In the genomic region with DNA sequence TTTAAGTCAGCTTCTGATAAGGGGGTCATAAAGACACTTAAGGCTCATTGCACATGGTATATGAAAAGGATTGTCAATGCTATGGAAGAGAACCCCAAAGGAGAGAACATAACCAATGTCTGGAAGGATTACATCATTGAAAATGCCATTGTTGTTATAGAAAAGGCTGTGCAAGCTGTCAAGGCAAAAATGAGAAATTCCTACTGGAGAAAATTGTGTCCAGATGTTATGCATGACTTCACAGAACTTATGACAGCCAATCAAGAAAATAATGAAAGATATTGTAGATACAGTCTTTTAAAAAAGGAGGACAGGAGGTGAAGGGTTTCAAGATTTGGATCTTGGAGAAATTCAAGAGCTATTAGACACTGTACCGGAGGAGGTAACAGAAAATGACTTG, we compare ENCODE assay signal across 16 cellular contexts.
DNase-seq lines count a peak whose midpoint lies in the region; ATAC-seq, FAIRE-seq and TF ChIP-seq lines count a peak whose summit lies in the region.
"Had no signal": no experiment of that assay in that cellular context is flagged by ENCODE, and none has a peak within 500 bp of the region (broad histone marks: within the 10 kb centered on the region; RNA-seq: fewer than 3 reads in every experiment).

No MANE protein-coding gene starts in this region.

- TF ChIP-seq EP300 in HepG2 (IDR thresholded peaks at IDR 0.05; ENCODE audit: low read depth in 2 of 2, low read length in 2 of 2) (no peak), HepG2 (CRISPR knock-in tag; IDR thresholded peaks at IDR 0.05; ENCODE audit: borderline replicate concordance) (no peak)

- H3K4me3 ChIP-seq in HepG2 (replicated peaks in 1 of 3; ENCODE audit: insufficient read depth in 1 of 3, low read depth in 2 of 3, low read length in 3 of 3) = no peak overlapping the region
- H3K4me3 ChIP-seq in right lobe of liver = no peak overlapping the region
- H3K4me3 ChIP-seq in fibroblast of pulmonary artery (replicated peaks; ENCODE audit: low read depth, low read length) = no peak overlapping the region
- H3K4me3 ChIP-seq: BLaER1 treated with 17β-estradiol and CSF1 and Interleukin-3, amounts not matched to agents 10 nM and 100 nM had no signal

- H2AFZ ChIP-seq in HepG2 (ENCODE audit: low read length) = no peak overlapping the region

- TF ChIP-seq CTCF in HepG2 (CRISPR knock-in tag; IDR thresholded peaks at IDR 0.05) = no peak
- no peak for TF ChIP-seq CTCF in right lobe of liver (IDR thresholded peaks at IDR 0.05)
- TF ChIP-seq CTCF in fibroblast of pulmonary artery (IDR thresholded peaks at IDR 0.05; ENCODE audit: low read length, missing control alignments) = no peak

- H3K27ac ChIP-seq in HepG2 (ENCODE audit: extremely low read length, insufficient read depth, low read length) (no peak overlapping the region), right lobe of liver (no peak overlapping the region)
- H3K27ac ChIP-seq: BLaER1 treated with 17β-estradiol and CSF1 and Interleukin-3, amounts not matched to agents 10 nM and 100 nM; KMS-11 had no signal

- H3K9me3 ChIP-seq in HepG2 (ENCODE audit: low read length) (no peaks in the 10 kb centered on the region), right lobe of liver (no peaks in the 10 kb centered on the region), T-helper 17 cell (ENCODE audit: control insufficient read depth, low read length, poor library complexity, severe bottlenecking) (no peaks in the 10 kb centered on the region)

- no peaks in the 10 kb centered on the region for H3K27me3 Mint-ChIP-seq in T-helper 17 cell
- H3K27me3 Mint-ChIP-seq: CD4-positive, CD25-positive, alpha-beta regulatory T cell; IgD-negative memory B cell had no signal

- no peak for FAIRE-seq in HepG2 (lab: Jason Lieb, UNC)
- FAIRE-seq: G401.6, GM12892, H54 had no signal

- H3K4me2 ChIP-seq in HepG2 (ENCODE audit: low read depth, low read length) = no peak overlapping the region
- H3K4me2 ChIP-seq: BLaER1 treated with 17β-estradiol and CSF1 and Interleukin-3, amounts not matched to agents 10 nM and 100 nM; KMS-11 had no signal

- no peaks in the 10 kb centered on the region for H3K79me2 ChIP-seq in HepG2 (ENCODE audit: insufficient read depth, low read length)

- peaks cover 3% of the 10 kb centered on the region for H3K36me3 Mint-ChIP-seq in T-helper 17 cell (ENCODE audit: low read depth)

- no peaks in the 10 kb centered on the region for H3K36me3 ChIP-seq in HepG2 (replicated peaks in 1 of 2; ENCODE audit: control insufficient read depth in 1 of 2, insufficient read depth in 2 of 2, low read length in 2 of 2)
- H3K36me3 ChIP-seq in right lobe of liver = no peaks in the 10 kb centered on the region
- H3K36me3 ChIP-seq: BLaER1 treated with 17β-estradiol and CSF1 and Interleukin-3, amounts not matched to agents 10 nM and 100 nM had no signal

- in situ Hi-C loops in HepG2 (cut with HindIII; ENCODE audit: extremely low pct_ligation_motif_present, low pct_unique_long_range_greater_than_20kb) = no loop called here

- H3K9ac ChIP-seq in HepG2 (ENCODE audit: insufficient read depth, low read depth, low read length) = no peak overlapping the region
- H3K9ac ChIP-seq: BLaER1 treated with 17β-estradiol and CSF1 and Interleukin-3, amounts not matched to agents 10 nM and 100 nM; KMS-11 had no signal

- no peak for TF ChIP-seq POLR2A in HepG2 (IDR thresholded peaks at IDR 0.05; ENCODE audit: insufficient read depth in 1 of 2, low read depth in 2 of 2, low read length in 2 of 2)
- no peak for TF ChIP-seq POLR2A in right lobe of liver (IDR thresholded peaks at IDR 0.05)

- no peak for TF ChIP-seq RAD21 in HepG2 (CRISPR knock-in tag; IDR thresholded peaks at IDR 0.05)

- no peaks in the 10 kb centered on the region for H3K27me3 ChIP-seq in HepG2 (ENCODE audit: control insufficient read depth in 1 of 2, insufficient read depth in 2 of 2, low read length in 2 of 2)
- no peaks in the 10 kb centered on the region for H3K27me3 ChIP-seq in right lobe of liver
- H3K27me3 ChIP-seq: BLaER1 treated with 17β-estradiol and CSF1 and Interleukin-3, amounts not matched to agents 10 nM and 100 nM had no signal

- no TSS peak for BruUV-seq in HepG2 (replicated peaks; lab: Mats Ljungman, UMichigan)

- CTCF ChIA-PET in HepG2 (lab: Yijun Ruan, JAX; ENCODE audit: low intra/inter-chr PET ratio, low total read pairs) = no interaction called here

- POLR2A ChIA-PET in HepG2 (lab: Yijun Ruan, JAX) = no interaction called here

- H3K4me1 Mint-ChIP-seq in T-helper 17 cell = peaks cover 6% of the 10 kb centered on the region
- H3K4me1 Mint-ChIP-seq: IgD-negative memory B cell had no signal

- intact Hi-C loops in HepG2 (cut with micrococcal nuclease; ENCODE audit: unreplicated experiment) (no loop called here), right lobe of liver (cut with DNase I) (no loop called here)

- DNase-seq in HepG2 (ENCODE audit: low spot score) (no peak), right lobe of liver (no peak), T-helper 17 cell (no peak), fibroblast of pulmonary artery (ENCODE audit: low read depth) (peak; percentile 29), middle frontal gyrus (ENCODE audit: extremely low spot score, low spot score) (no peak), DMS 273 (lab: John Stamatoyannopoulos, UW; ENCODE audit: unreplicated experiment) (no peak)
- DNase-seq: 8988T; CD4-positive, CD25-positive, alpha-beta regulatory T cell; DMS 273 treated with DMSO at 0.1 percent for 48 hours had no signal

- H3K4me1 ChIP-seq in HepG2 (ENCODE audit: insufficient read depth, low read length) (no peaks in the 10 kb centered on the region), right lobe of liver (no peaks in the 10 kb centered on the region)

- H3K4me3 Mint-ChIP-seq in T-helper 17 cell = no peak overlapping the region
- H3K4me3 Mint-ChIP-seq: CD4-positive, CD25-positive, alpha-beta regulatory T cell; IgD-negative memory B cell had no signal

- WGBS in HepG2 (ENCODE audit: low lambda C conversion rate) = 0% methylated on average over 1 of the region's 1 CpG
- WGBS in right lobe of liver (ENCODE audit: insufficient coverage, low coverage, low lambda C conversion rate, missing lambda C conversion rate) = 100% methylated on average over 1 of the region's 1 CpG

- ATAC-seq in HepG2 = no peak
- no peak for ATAC-seq in right lobe of liver
- no peak for ATAC-seq in T-helper 17 cell
- no peak for ATAC-seq in HG03354 (IDR thresholded peaks at IDR 0.05; ENCODE audit: poor library complexity, severe bottlenecking, unreplicated experiment)

- H3K27ac Mint-ChIP-seq in T-helper 17 cell = peak overlapping the region; percentile 44
- H3K27ac Mint-ChIP-seq: CD4-positive, CD25-positive, alpha-beta regulatory T cell; IgD-negative memory B cell had no signal

- H4K20me1 ChIP-seq in HepG2 (ENCODE audit: insufficient read depth, low read length) = no peaks in the 10 kb centered on the region
- H4K20me1 ChIP-seq: BLaER1 treated with 17β-estradiol and CSF1 and Interleukin-3, amounts not matched to agents 10 nM and 100 nM had no signal

TF ChIP-seq in HepG2, 621 proteins besides CTCF, POLR2A, EP300 and RAD21:
- TF ChIP-seq ATF7 (IDR thresholded peaks at IDR 0.05) = peak; percentile 43
- TF ChIP-seq ATF7 (CRISPR knock-in tag; IDR thresholded peaks at IDR 0.05) = no peak
- TF ChIP-seq ZNF549 (CRISPR knock-in tag; IDR thresholded peaks at IDR 0.05) = no peak
